14 cellular contexts compared by ENCODE assay signal in the genomic region with DNA sequence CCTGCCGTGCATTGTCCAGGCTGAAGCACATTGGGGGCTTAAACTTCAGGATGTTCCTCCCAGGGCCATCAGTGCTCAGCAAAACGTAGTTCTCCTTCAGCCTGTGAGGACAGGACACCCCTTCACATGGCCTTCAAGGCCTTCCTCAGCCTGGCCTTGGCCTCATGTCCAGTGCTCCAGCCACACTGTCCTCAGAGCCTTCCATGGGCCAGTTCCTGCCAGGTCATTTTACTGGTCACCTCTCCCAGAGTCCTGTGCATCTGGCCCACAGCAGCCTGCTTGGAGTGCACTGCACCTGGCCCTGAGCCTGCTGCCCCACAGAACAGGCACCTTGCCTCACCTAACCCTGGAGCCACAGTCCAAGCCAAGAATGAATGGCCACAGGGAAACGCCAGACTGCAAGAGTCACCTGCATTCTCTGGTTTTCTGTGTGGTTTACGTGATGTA. TPM values are rescaled to one million over a fixed set of nuclear protein-coding genes. Genes with fewer than 3 reads are reported as not detected.
DNase-seq lines count a peak whose midpoint lies in the region; ATAC-seq and TF ChIP-seq lines count a peak whose summit lies in the region.
"Had no signal": no experiment of that assay in that cellular context is flagged by ENCODE, and none has a peak within 500 bp of the region (broad histone marks: within the 10 kb centered on the region; RNA-seq: fewer than 3 reads in every experiment).

No MANE protein-coding gene starts in this region.

- H3K27ac ChIP-seq in Panc1 (ENCODE audit: low read length), result no peak overlapping the region; the same call in 1 of the 2 replicates
- peak overlapping the region; percentile 63 for H3K27ac ChIP-seq in hepatocyte
- H3K27ac ChIP-seq in foreskin keratinocyte, result no peak overlapping the region
- H3K27ac ChIP-seq: coronary artery, SJSA1 had no signal

- H3K4me3 ChIP-seq in Panc1 (ENCODE audit: low read depth in 2 of 2, low read length in 2 of 2) (no peak overlapping the region), hepatocyte (no peak overlapping the region)
- H3K4me3 ChIP-seq: coronary artery, SJSA1 had no signal

- no peak overlapping the region for H2AFZ ChIP-seq in hepatocyte

- WGBS in hepatocyte (ENCODE audit: low lambda C conversion rate, missing lambda C conversion rate), result 64% methylated on average over 4 of the region's 4 CpGs

- BruUV-seq in Panc1 (replicated peaks; lab: Mats Ljungman, UMichigan), result no TSS peak

- no peak overlapping the region for H3K4me3 Mint-ChIP-seq in activated T-cell treated with anti-CD3 and anti-CD28 coated beads, Interleukin-2, amount 50 U/mL, for 72 hours
- H3K4me3 Mint-ChIP-seq in stimulated activated effector memory CD8-positive, alpha-beta T cell treated with anti-CD3 and anti-CD28 coated beads, Interleukin-12 subunit alpha, Interleukin-12 subunit beta, amount 100 ng/mL, for 72 hours, result no peak overlapping the region
- H3K4me3 Mint-ChIP-seq: activated naive CD4-positive, alpha-beta T cell treated with anti-CD3 and anti-CD28 coated beads, Interleukin-2, amount 50 U/mL, for 24 hours had no signal

- H3K9me2 ChIP-seq in hepatocyte (replicated peaks; ENCODE audit: insufficient read depth), result no peaks in the 10 kb centered on the region

- no peaks in the 10 kb centered on the region for H3K27me3 ChIP-seq in Panc1 (ENCODE audit: control insufficient read depth, insufficient read depth, low read length)
- H3K27me3 ChIP-seq in hepatocyte, result no peaks in the 10 kb centered on the region
- no peaks in the 10 kb centered on the region for H3K27me3 ChIP-seq in foreskin keratinocyte
- H3K27me3 ChIP-seq: SJSA1 had no signal

- ATAC-seq in activated T-cell treated with anti-CD3 and anti-CD28 coated beads, Interleukin-2, amount 50 U/mL, for 72 hours (replicated peaks in 1 of 2), result peak in 1 of 2 donors; percentile 14
- ATAC-seq in Panc1 (peak; percentile 8), foreskin keratinocyte (no peak)
- ATAC-seq in stimulated activated effector memory CD8-positive, alpha-beta T cell treated with anti-CD3 and anti-CD28 coated beads, Interleukin-12 subunit alpha, Interleukin-12 subunit beta, amount 100 ng/mL, for 72 hours, result peak; percentile 2

- no peaks in the 10 kb centered on the region for H3K27me3 Mint-ChIP-seq in activated T-cell treated with anti-CD3 and anti-CD28 coated beads, Interleukin-2, amount 50 U/mL, for 72 hours (ENCODE audit: low read depth)
- H3K27me3 Mint-ChIP-seq: activated naive CD4-positive, alpha-beta T cell treated with anti-CD3 and anti-CD28 coated beads, Interleukin-2, amount 50 U/mL, for 24 hours had no signal

- POLR2A ChIA-PET in Panc1 (lab: Charles Lee), result interaction anchor here (0.6 kb wide), 1 partner anchor 17 kb away, joined by 3 read pairs; no protein-coding TSS in a partner anchor

- peak overlapping the region; percentile 89 for H3K27ac Mint-ChIP-seq in activated T-cell treated with anti-CD3 and anti-CD28 coated beads, Interleukin-2, amount 50 U/mL, for 72 hours
- H3K27ac Mint-ChIP-seq in stimulated activated effector memory CD8-positive, alpha-beta T cell treated with anti-CD3 and anti-CD28 coated beads, Interleukin-12 subunit alpha, Interleukin-12 subunit beta, amount 100 ng/mL, for 72 hours, result peak overlapping the region; percentile 91

- no peaks in the 10 kb centered on the region for H3K9me3 Mint-ChIP-seq in activated T-cell treated with anti-CD3 and anti-CD28 coated beads, Interleukin-2, amount 50 U/mL, for 72 hours
- no peaks in the 10 kb centered on the region for H3K9me3 Mint-ChIP-seq in stimulated activated effector memory CD8-positive, alpha-beta T cell treated with anti-CD3 and anti-CD28 coated beads, Interleukin-12 subunit alpha, Interleukin-12 subunit beta, amount 100 ng/mL, for 72 hours
- H3K9me3 Mint-ChIP-seq: activated naive CD4-positive, alpha-beta T cell treated with anti-CD3 and anti-CD28 coated beads, Interleukin-2, amount 50 U/mL, for 24 hours had no signal

- H3K79me2 ChIP-seq in hepatocyte, result peaks cover 12% of the 10 kb centered on the region

- H4K20me1 ChIP-seq in hepatocyte (ENCODE audit: insufficient read depth, poor library complexity, severe bottlenecking), result peaks cover 33% of the 10 kb centered on the region

- in situ Hi-C loops in Panc1 (cut with HindIII; ENCODE audit: low pct_unique_long_range_greater_than_20kb, low sequenced_read_pairs), result no loop called here

- H3K36me3 Mint-ChIP-seq in activated T-cell treated with anti-CD3 and anti-CD28 coated beads, Interleukin-2, amount 50 U/mL, for 72 hours (ENCODE audit: insufficient read depth in 2 of 2), result peaks cover 12 to 47% of the 10 kb centered on the region in 2 donors
- peaks cover 100% of the 10 kb centered on the region for H3K36me3 Mint-ChIP-seq in stimulated activated effector memory CD8-positive, alpha-beta T cell treated with anti-CD3 and anti-CD28 coated beads, Interleukin-12 subunit alpha, Interleukin-12 subunit beta, amount 100 ng/mL, for 72 hours

- TF ChIP-seq CTCF in Panc1 (IDR thresholded peaks at IDR 0.05), result no peak
- no peak for TF ChIP-seq CTCF in hepatocyte (IDR thresholded peaks at IDR 0.05; ENCODE audit: poor library complexity)
- TF ChIP-seq CTCF in foreskin keratinocyte (conservative IDR thresholded peaks at IDR 0.05), result no peak

- intact Hi-C loops in Panc1 (cut with micrococcal nuclease; ENCODE audit: unreplicated experiment), result no loop called here

- peaks cover 47% of the 10 kb centered on the region for H3K4me1 Mint-ChIP-seq in activated T-cell treated with anti-CD3 and anti-CD28 coated beads, Interleukin-2, amount 50 U/mL, for 72 hours (ENCODE audit: low read depth)
- peaks cover 53% of the 10 kb centered on the region for H3K4me1 Mint-ChIP-seq in stimulated activated effector memory CD8-positive, alpha-beta T cell treated with anti-CD3 and anti-CD28 coated beads, Interleukin-12 subunit alpha, Interleukin-12 subunit beta, amount 100 ng/mL, for 72 hours

- peaks cover 8% of the 10 kb centered on the region for H3K36me3 ChIP-seq in Panc1 (ENCODE audit: control insufficient read depth, insufficient read depth, low read length)
- no peaks in the 10 kb centered on the region for H3K36me3 ChIP-seq in hepatocyte (replicated peaks; ENCODE audit: insufficient read depth, low read depth)

- no peak for DNase-seq in activated T-cell treated with anti-CD3 and anti-CD28 coated beads, Interleukin-2, amount 50 U/mL, for 72 hours
- DNase-seq in activated T-cell treated with anti-CD3 and anti-CD28 coated beads, Interleukin-2, amount 50 U/mL, for 1 hour, result no peak
- no peak for DNase-seq in Panc1 (ENCODE audit: low read depth, low spot score)
- DNase-seq in hepatocyte (ENCODE audit: low spot score), result no peak
- DNase-seq in stimulated activated effector memory CD8-positive, alpha-beta T cell treated with anti-CD3 and anti-CD28 coated beads, Interleukin-12 subunit alpha, Interleukin-12 subunit beta, amount 100 ng/mL, for 72 hours (ENCODE audit: low spot score in 2 of 2), result no peak
- no peak for DNase-seq in foreskin keratinocyte
- DNase-seq in cerebellar cortex (ENCODE audit: low spot score), result no peak
- no peak for DNase-seq in KG1 (lab: John Stamatoyannopoulos, UW)
- DNase-seq: activated CD4-positive, CD25-positive, alpha-beta regulatory T cell treated with anti-CD3 and anti-CD28 coated beads, Interleukin-2, amount 50 U/mL, for 72 hours; NCI-H526 treated with DMSO at 0.1 percent for 48 hours had no signal

- H3K4me1 ChIP-seq in Panc1 (ENCODE audit: control insufficient read depth, insufficient read depth, low read length), result peaks cover 22% of the 10 kb centered on the region
- peaks cover 19% of the 10 kb centered on the region for H3K4me1 ChIP-seq in hepatocyte (ENCODE audit: insufficient read depth)
- H3K4me1 ChIP-seq in foreskin keratinocyte, result no peaks in the 10 kb centered on the region
- H3K4me1 ChIP-seq: SJSA1 had no signal

- no peak overlapping the region for H3K4me2 ChIP-seq in hepatocyte

- CTCF ChIA-PET in Panc1 (lab: Charles Lee), result no interaction called here

- no peaks in the 10 kb centered on the region for H3K9me3 ChIP-seq in Panc1 (ENCODE audit: control insufficient read depth, insufficient read depth, low read depth, low read length)
- no peaks in the 10 kb centered on the region for H3K9me3 ChIP-seq in hepatocyte (ENCODE audit: low read depth)
- H3K9me3 ChIP-seq: SJSA1 had no signal

RNA-seq across cellular contexts. Expression of gene HNRNPAB, which starts 8.7 kb away (rescaled TPM):
- total RNA-seq in activated T-cell treated with anti-CD3 and anti-CD28 coated beads, Interleukin-2, amount 50 U/mL, for 72 hours, result 100 to 1,000 TPM; 196 to 232 TPM
- 273 TPM for total RNA-seq in Panc1 (2021; ENCODE audit: unreplicated experiment)
- polyA plus RNA-seq in Panc1 (2012; ENCODE audit: insufficient read length), result 251 TPM
- 83.2 and 85.2 TPM in 2 replicates for total RNA-seq in hepatocyte
- 169 and 175 TPM in 2 replicates for polyA plus RNA-seq in hepatocyte
- 140 and 167 TPM in 2 replicates for total RNA-seq in foreskin keratinocyte
- 208 and 251 TPM in 2 replicates for polyA plus RNA-seq in foreskin keratinocyte

RNA-seq across cellular contexts. Expression of gene PHYKPL, which starts 19.6 kb away (rescaled TPM):
- 10 to 100 TPM; 81.7 to 89.7 TPM for total RNA-seq in activated T-cell treated with anti-CD3 and anti-CD28 coated beads, Interleukin-2, amount 50 U/mL, for 72 hours
- total RNA-seq in Panc1 (2021; ENCODE audit: unreplicated experiment) (43.2 TPM), hepatocyte (35.4 and 40.3 TPM in 2 replicates), foreskin keratinocyte (11.4 and 14.9 TPM in 2 replicates)
- polyA plus RNA-seq in Panc1 (2012; ENCODE audit: insufficient read length), result 35.9 TPM
- polyA plus RNA-seq in hepatocyte (60.0 and 82.2 TPM in 2 replicates), foreskin keratinocyte (8.9 and 10.9 TPM in 2 replicates)

RNA-seq across cellular contexts. Expression of gene GMCL2, which starts 25.9 kb away (rescaled TPM):
- total RNA-seq in activated T-cell treated with anti-CD3 and anti-CD28 coated beads, Interleukin-2, amount 50 U/mL, for 72 hours, result not detected
- total RNA-seq in Panc1 (2021; ENCODE audit: unreplicated experiment) (not detected), hepatocyte (not detected in 2 replicates), foreskin keratinocyte (not detected in 2 replicates)
- not detected for polyA plus RNA-seq in Panc1 (2012; ENCODE audit: insufficient read length)
- polyA plus RNA-seq in hepatocyte (not detected in 2 replicates), foreskin keratinocyte (not detected in 2 replicates)
- total RNA-seq: SJSA1 had no signal
- polyA plus RNA-seq: urinary bladder had no signal

RNA-seq across cellular contexts. Expression of gene NHP2, which starts 59.3 kb away (rescaled TPM):
- total RNA-seq in activated T-cell treated with anti-CD3 and anti-CD28 coated beads, Interleukin-2, amount 50 U/mL, for 72 hours, result 100 to 1,000 TPM; 112 to 122 TPM
- total RNA-seq in Panc1 (2021; ENCODE audit: unreplicated experiment), result 239 TPM
- 318 TPM for polyA plus RNA-seq in Panc1 (2012; ENCODE audit: insufficient read length)
- total RNA-seq in hepatocyte, result 178 and 188 TPM in 2 replicates
- polyA plus RNA-seq in hepatocyte, result 148 and 149 TPM in 2 replicates
- total RNA-seq in foreskin keratinocyte, result 187 and 215 TPM in 2 replicates
- polyA plus RNA-seq in foreskin keratinocyte, result 339 and 347 TPM in 2 replicates
